ENCODE assay signal across 2 cellular contexts in genomic region chr2:177015526-177015925, GRCh38.
TF ChIP-seq lines count a peak whose summit lies in the region.

No MANE protein-coding gene starts in this region.

TF ChIP-seq in SK-N-SH, 30 proteins besides CTCF, POLR2A, EP300 and RAD21:
- TF ChIP-seq REST (IDR thresholded peaks at IDR 0.05; ENCODE audit: low read depth, low read length): no peak
- no peak for TF ChIP-seq ZBTB33 (IDR thresholded peaks at IDR 0.05; ENCODE audit: borderline replicate concordance, low read depth)
- no peak for TF ChIP-seq USF2 (IDR thresholded peaks at IDR 0.05; ENCODE audit: borderline replicate concordance, low read depth, low read length)
- no peak for TF ChIP-seq ELF1 (IDR thresholded peaks at IDR 0.05)

TF ChIP-seq in SK-N-SH treated with all-trans-retinoic acid at 6 μM for 48 hours, 23 proteins besides CTCF, POLR2A, EP300 and RAD21 (continued from another document):
- no peak for TF ChIP-seq BACH2 (CRISPR knock-in tag; IDR thresholded peaks at IDR 0.05; ENCODE audit: borderline replicate concordance)
